ENCODE assay signal across 8 cellular contexts in genomic region chr5:67215592-67216471, GRCh38. TPM values are rescaled to one million over a fixed set of nuclear protein-coding genes. Genes with fewer than 3 reads are reported as not detected.
DNase-seq lines count a peak whose midpoint lies in the region; ATAC-seq and TF ChIP-seq lines count a peak whose summit lies in the region.

No MANE protein-coding gene starts in this region.

- H3K27me3 Mint-ChIP-seq in progenitor cell of endocrine pancreas, result peaks cover 11% of the 10 kb centered on the region

- TF ChIP-seq CTCF in progenitor cell of endocrine pancreas (IDR thresholded peaks at IDR 0.05; ENCODE audit: unreplicated experiment) (no peak), WERI-Rb-1 (IDR thresholded peaks at IDR 0.05; ENCODE audit: low read depth, low read length) (no peak)

- H3K36me3 Mint-ChIP-seq in progenitor cell of endocrine pancreas (ENCODE audit: insufficient read depth), result no peaks in the 10 kb centered on the region

- ATAC-seq in GM18499 (IDR thresholded peaks at IDR 0.05; ENCODE audit: insufficient read depth, unreplicated experiment), result peak; percentile 98
- peak; percentile 99 for ATAC-seq in HG02763 (IDR thresholded peaks at IDR 0.05; ENCODE audit: unreplicated experiment)

- DNase-seq in NOMO-1 (lab: John Stamatoyannopoulos, UW; ENCODE audit: unreplicated experiment in 2 of 2), result peak; percentile 80 to 95
- DNase-seq in activated T-cell treated with anti-CD3 and anti-CD28 coated beads for 24 hours (ENCODE audit: low read depth), result peak; percentile 53
- DNase-seq in fibroblast of peridontal ligament (ENCODE audit: extremely low read depth), result peak; percentile 55
- DNase-seq in progenitor cell of endocrine pancreas (ENCODE audit: low spot score, unreplicated experiment), result no peak
- DNase-seq in ureter (ENCODE audit: low spot score), result peak; percentile 84
- DNase-seq in WERI-Rb-1, result no peak

- H3K4me3 ChIP-seq in WERI-Rb-1 (ENCODE audit: low read depth, low read length), result no peak overlapping the region

- H3K27ac ChIP-seq in WERI-Rb-1, result no peak overlapping the region

- no peaks in the 10 kb centered on the region for H3K9me3 Mint-ChIP-seq in progenitor cell of endocrine pancreas (ENCODE audit: low read depth)

- peaks cover 16% of the 10 kb centered on the region for H3K4me1 Mint-ChIP-seq in progenitor cell of endocrine pancreas (ENCODE audit: low read depth)

- no peaks in the 10 kb centered on the region for H3K27me3 ChIP-seq in WERI-Rb-1 (ENCODE audit: insufficient read depth, low read depth, severe bottlenecking)

- H3K27ac Mint-ChIP-seq in progenitor cell of endocrine pancreas, result peak overlapping the region; percentile 62

- no peaks in the 10 kb centered on the region for H3K36me3 ChIP-seq in WERI-Rb-1

- no peaks in the 10 kb centered on the region for H3K9me3 ChIP-seq in WERI-Rb-1 (ENCODE audit: severe bottlenecking)

- peak overlapping the region; percentile 14 for H3K4me3 Mint-ChIP-seq in progenitor cell of endocrine pancreas (ENCODE audit: low read depth)

RNA-seq across cellular contexts. Expression of gene CD180, which starts 19.2 kb away (rescaled TPM):
- not detected in 2 replicates for total RNA-seq in progenitor cell of endocrine pancreas
- 2.1 TPM for total RNA-seq in ureter

Comparison
In these comparisons a context has a peak if more than half of its experiments do, and no peak if none do; other contexts are left out.
1. DNase-seq: peak in NOMO-1 (2 of 2), activated T-cell treated with anti-CD3 and anti-CD28 coated beads for 24 hours (single experiment), fibroblast of peridontal ligament (single experiment) and ureter (single experiment); none in progenitor cell of endocrine pancreas (single experiment) and WERI-Rb-1 (single experiment).